In the genomic region with DNA sequence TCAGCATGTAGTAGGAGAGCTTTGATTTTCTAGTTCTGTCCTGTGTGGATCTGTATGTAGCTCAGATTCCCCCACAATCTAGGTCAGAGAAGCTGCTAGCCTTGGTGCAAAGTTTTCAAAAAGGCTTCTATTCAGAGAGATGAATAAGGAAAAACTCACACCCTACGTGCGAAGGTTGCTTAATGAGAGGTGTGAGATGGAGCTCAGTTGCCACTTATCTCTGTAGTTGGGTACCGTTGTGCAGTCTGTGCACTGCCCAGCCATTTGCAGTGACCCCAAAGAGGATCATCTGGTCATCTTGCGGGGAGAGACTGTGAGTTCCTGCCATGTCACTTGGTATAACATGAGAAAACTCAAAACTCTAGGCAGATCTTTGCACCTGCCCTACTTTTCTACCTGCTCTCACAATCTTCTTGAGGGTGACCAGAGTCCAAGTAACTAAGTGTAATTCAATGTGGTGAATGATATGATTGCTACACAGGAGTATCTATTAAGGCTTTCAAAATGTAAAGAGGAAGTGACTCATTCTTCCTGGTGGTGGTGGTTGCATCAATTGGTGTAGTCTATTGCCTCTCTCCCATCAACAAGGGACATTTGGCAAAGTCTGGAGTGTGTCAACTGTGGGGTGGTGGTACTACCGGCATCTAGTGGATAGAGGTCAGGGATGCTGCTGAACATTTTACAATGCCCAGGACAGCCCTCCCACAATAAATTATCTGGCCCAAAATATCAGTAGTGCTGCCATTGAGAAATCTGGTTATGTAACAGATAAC, we compare ENCODE assay signal across 8 cellular contexts.
DNase-seq lines count a peak whose midpoint lies in the region; ATAC-seq, FAIRE-seq and TF ChIP-seq lines count a peak whose summit lies in the region.

No MANE protein-coding gene starts in this region.

- ATAC-seq in HG02759 (IDR thresholded peaks at IDR 0.05; ENCODE audit: unreplicated experiment) = peak; percentile 77
- ATAC-seq in effector memory CD8-positive, alpha-beta T cell (replicated peaks) = peak; percentile 86
- peak; percentile 26 to 80 (median 58) for ATAC-seq in pancreas
- ATAC-seq in HG03025 (IDR thresholded peaks at IDR 0.05; ENCODE audit: low FRiP score, unreplicated experiment) = no peak

- 79 to 84% methylated on average over 5 of the region's 5 CpGs for WGBS in pancreas, 2 donors

- H3K36me3 Mint-ChIP-seq in effector memory CD8-positive, alpha-beta T cell (ENCODE audit: insufficient read depth) = peaks cover 8% of the 10 kb centered on the region
- H3K36me3 Mint-ChIP-seq in type B pancreatic cell = no peaks in the 10 kb centered on the region

- peak overlapping the region in 3 of 4 donors; percentile 19 to 49 (median 22) for H3K27ac ChIP-seq in pancreas
- H3K27ac ChIP-seq in coronary artery = peak overlapping the region in 1 of 2 donors; percentile 19

- no peak for FAIRE-seq in pancreas (lab: Jason Lieb, UNC)

- H3K4me3 Mint-ChIP-seq in effector memory CD8-positive, alpha-beta T cell = no peak overlapping the region
- no peak overlapping the region for H3K4me3 Mint-ChIP-seq in type B pancreatic cell

- intact Hi-C loops in pancreas (cut with DNase I) = no loop called here

- H3K4me1 ChIP-seq in pancreas = peaks cover 0 to 7% (median 6%) of the 10 kb centered on the region in 3 donors

- no peaks in the 10 kb centered on the region for H3K9me3 Mint-ChIP-seq in effector memory CD8-positive, alpha-beta T cell
- H3K9me3 Mint-ChIP-seq in type B pancreatic cell = no peaks in the 10 kb centered on the region

- peak overlapping the region in 1 of 2 donors; percentile 36 for H3K27ac Mint-ChIP-seq in effector memory CD8-positive, alpha-beta T cell
- H3K27ac Mint-ChIP-seq in type B pancreatic cell = no peak overlapping the region

- H3K4me3 ChIP-seq in pancreas (no peak overlapping the region), coronary artery (no peak overlapping the region)

- no peaks in the 10 kb centered on the region for H3K27me3 Mint-ChIP-seq in effector memory CD8-positive, alpha-beta T cell
- no peaks in the 10 kb centered on the region for H3K27me3 Mint-ChIP-seq in type B pancreatic cell

- H3K36me3 ChIP-seq in pancreas = no peaks in the 10 kb centered on the region

- DNase-seq in ELR (ENCODE audit: low read depth) (peak; percentile 93), SW480 (ENCODE audit: low spot score) (peak; percentile 92), pancreas (no peak), type B pancreatic cell (ENCODE audit: extremely low spot score, unreplicated experiment) (no peak), coronary artery (ENCODE audit: low spot score) (no peak)
- DNase-seq in effector memory CD8-positive, alpha-beta T cell = peak; percentile 2 to 31 (median 23)

- H3K4me1 Mint-ChIP-seq in effector memory CD8-positive, alpha-beta T cell (ENCODE audit: low read depth in 2 of 2) = peaks cover 8 to 21% of the 10 kb centered on the region in 2 donors
- H3K4me1 Mint-ChIP-seq in type B pancreatic cell (ENCODE audit: unreplicated experiment) = peaks cover 20% of the 10 kb centered on the region

- no peak for TF ChIP-seq CTCF in pancreas (IDR thresholded peaks at IDR 0.05)
- TF ChIP-seq CTCF in type B pancreatic cell (conservative IDR thresholded peaks at IDR 0.05) = no peak
- no peak for TF ChIP-seq CTCF in coronary artery (IDR thresholded peaks at IDR 0.05)

- H3K27me3 ChIP-seq in pancreas = no peaks in the 10 kb centered on the region

- H3K9me3 ChIP-seq in pancreas = no peaks in the 10 kb centered on the region

Comparison
In these comparisons a context has a peak if more than half of its experiments do, and no peak if none do; other contexts are left out.
1. DNase-seq: peak in ELR (single experiment), SW480 (single experiment) and effector memory CD8-positive, alpha-beta T cell (3 of 3); none in pancreas (0 of 6), type B pancreatic cell (single experiment) and coronary artery (single experiment).